Comparison of ENCODE assay signal across 17 cellular contexts in genomic region chr18:45066868-45067267, GRCh38.
A peak's percentile ranks its signal among the peaks of the same experiment; 100 is the strongest.
DNase-seq lines count a peak whose midpoint lies in the region; ATAC-seq and TF ChIP-seq lines count a peak whose summit lies in the region.
"Had no signal": no experiment of that assay in that cellular context is flagged by ENCODE, and none has a peak within 500 bp of the region (broad histone marks: within the 10 kb centered on the region; RNA-seq: fewer than 3 reads in every experiment).

No MANE protein-coding gene starts in this region.

- H3K36me3 Mint-ChIP-seq in chondrocyte (ENCODE audit: low read depth), result peaks cover 25% of the 10 kb centered on the region

- no peaks in the 10 kb centered on the region for H3K4me1 ChIP-seq in upper lobe of right lung
- H3K4me1 ChIP-seq: thyroid gland had no signal

- no peak overlapping the region for H3K27ac ChIP-seq in upper lobe of right lung
- H3K27ac ChIP-seq: 22Rv1, thyroid gland had no signal

- no peaks in the 10 kb centered on the region for H3K9me3 Mint-ChIP-seq in chondrocyte (ENCODE audit: low read depth)
- H3K9me3 Mint-ChIP-seq: effector memory CD8-positive, alpha-beta T cell; neural crest cell had no signal

- no peak overlapping the region for H3K4me3 ChIP-seq in upper lobe of right lung
- H3K4me3 ChIP-seq: spleen, thyroid gland had no signal

- peak; percentile 91 for DNase-seq in SIG-M5 treated with dmso at 0.1 percent for 504 hours (lab: John Stamatoyannopoulos, UW; ENCODE audit: unreplicated experiment)
- DNase-seq in SIG-M5 (lab: John Stamatoyannopoulos, UW), result no peak
- DNase-seq in SKM-1 treated with dmso at 0.1 percent for 144 hours (lab: John Stamatoyannopoulos, UW; ENCODE audit: unreplicated experiment), result peak; percentile 96
- peak; percentile 14 for DNase-seq in kidney tubule cell (ENCODE audit: low spot score)
- DNase-seq in upper lobe of right lung, result no peak
- no peak for DNase-seq in islet precursor cell
- DNase-seq in chondrocyte (ENCODE audit: low spot score), result no peak
- DNase-seq: activated CD4-positive, alpha-beta T cell treated with anti-CD3 and anti-CD28 coated beads for 4 hours; effector memory CD8-positive, alpha-beta T cell; kidney glomerular epithelial cell; NCI-H2029 treated with DMSO at 0.1 percent for 48 hours; spleen; SW 1271; thyroid gland had no signal

- H3K9me3 ChIP-seq in upper lobe of right lung, result no peaks in the 10 kb centered on the region
- H3K9me3 ChIP-seq: thyroid gland had no signal

- ATAC-seq in upper lobe of right lung, result peak; percentile 88
- ATAC-seq in HG03108 (IDR thresholded peaks at IDR 0.05; ENCODE audit: unreplicated experiment), result no peak
- ATAC-seq: effector memory CD8-positive, alpha-beta T cell had no signal

- no peaks in the 10 kb centered on the region for H3K36me3 ChIP-seq in upper lobe of right lung

- TF ChIP-seq CTCF in upper lobe of right lung (IDR thresholded peaks at IDR 0.05) (no peak), chondrocyte (IDR thresholded peaks at IDR 0.05) (no peak)

- intact Hi-C loops in upper lobe of right lung (cut with DNase I), result no loop called here

- H3K4me3 Mint-ChIP-seq in chondrocyte (ENCODE audit: unreplicated experiment), result no peak overlapping the region
- H3K4me3 Mint-ChIP-seq: effector memory CD8-positive, alpha-beta T cell; neural crest cell had no signal

- no peaks in the 10 kb centered on the region for H3K27me3 Mint-ChIP-seq in chondrocyte (ENCODE audit: low read depth)

- no peak overlapping the region for H3K27ac Mint-ChIP-seq in chondrocyte (ENCODE audit: unreplicated experiment)
- H3K27ac Mint-ChIP-seq: effector memory CD8-positive, alpha-beta T cell had no signal

- H3K27me3 ChIP-seq in upper lobe of right lung, result no peaks in the 10 kb centered on the region
- H3K27me3 ChIP-seq: spleen, thyroid gland had no signal

- H3K4me1 Mint-ChIP-seq in chondrocyte (ENCODE audit: low read depth), result peaks cover 7% of the 10 kb centered on the region

Comparison
In these comparisons a context has a peak if more than half of its experiments do, and no peak if none do; other contexts are left out.
1. DNase-seq: peak in SIG-M5 treated with dmso at 0.1 percent for 504 hours (single experiment), SKM-1 treated with dmso at 0.1 percent for 144 hours (single experiment) and kidney tubule cell (single experiment); none in SIG-M5 (single experiment), upper lobe of right lung (single experiment), islet precursor cell (single experiment) and chondrocyte (single experiment).